Comparison of ENCODE assay signal across 3 cellular contexts in the genomic region with DNA sequence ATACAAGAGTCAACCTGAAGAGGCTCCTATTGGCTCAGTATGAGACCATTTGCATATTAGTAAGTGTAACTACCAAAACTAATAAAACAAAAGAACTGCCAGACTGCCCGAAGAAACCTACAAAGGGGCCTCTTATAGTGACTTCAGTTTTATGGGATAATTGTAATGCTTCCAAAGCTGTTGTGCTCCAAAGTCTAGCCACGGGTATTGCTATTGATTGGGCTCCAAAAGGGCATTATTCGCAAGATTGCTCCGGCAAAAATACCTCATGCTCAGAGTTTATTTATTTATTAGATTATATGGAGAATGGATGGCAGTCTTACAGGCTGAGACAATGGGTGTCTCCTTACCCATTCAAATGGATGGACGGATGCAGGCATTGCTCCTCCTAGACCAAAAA.
A peak's percentile ranks its signal among the peaks of the same experiment; 100 is the strongest.
TF ChIP-seq lines count a peak whose summit lies in the region.

No MANE protein-coding gene starts in this region.

TF ChIP-seq in liver, 16 proteins besides CTCF, POLR2A, EP300 and RAD21:
- no peak for TF ChIP-seq EGR1 (IDR thresholded peaks at IDR 0.05; ENCODE audit: low read depth in 2 of 2)
- peak; percentile 14 for TF ChIP-seq SP1 (IDR thresholded peaks at IDR 0.05)
- no peak for TF ChIP-seq NR2F2 (IDR thresholded peaks at IDR 0.05)
- no peak for TF ChIP-seq YY1 (IDR thresholded peaks at IDR 0.05)
- TF ChIP-seq HNF4A (conservative IDR thresholded peaks at IDR 0.05), result peak; percentile 62 to 80
- TF ChIP-seq FOXA2 (IDR thresholded peaks at IDR 0.05), result no peak

TF ChIP-seq in HepG2, 621 proteins besides CTCF, POLR2A, EP300 and RAD21 (continues in another document):
- no peak for TF ChIP-seq ZNF724P (CRISPR knock-in tag; IDR thresholded peaks at IDR 0.05; ENCODE audit: borderline replicate concordance)
- TF ChIP-seq SUZ12 (IDR thresholded peaks at IDR 0.05; ENCODE audit: low read depth, low read length), result no peak
- TF ChIP-seq HNF4A (CRISPR knock-in tag; IDR thresholded peaks at IDR 0.05), result no peak
- TF ChIP-seq, protein P1, sequence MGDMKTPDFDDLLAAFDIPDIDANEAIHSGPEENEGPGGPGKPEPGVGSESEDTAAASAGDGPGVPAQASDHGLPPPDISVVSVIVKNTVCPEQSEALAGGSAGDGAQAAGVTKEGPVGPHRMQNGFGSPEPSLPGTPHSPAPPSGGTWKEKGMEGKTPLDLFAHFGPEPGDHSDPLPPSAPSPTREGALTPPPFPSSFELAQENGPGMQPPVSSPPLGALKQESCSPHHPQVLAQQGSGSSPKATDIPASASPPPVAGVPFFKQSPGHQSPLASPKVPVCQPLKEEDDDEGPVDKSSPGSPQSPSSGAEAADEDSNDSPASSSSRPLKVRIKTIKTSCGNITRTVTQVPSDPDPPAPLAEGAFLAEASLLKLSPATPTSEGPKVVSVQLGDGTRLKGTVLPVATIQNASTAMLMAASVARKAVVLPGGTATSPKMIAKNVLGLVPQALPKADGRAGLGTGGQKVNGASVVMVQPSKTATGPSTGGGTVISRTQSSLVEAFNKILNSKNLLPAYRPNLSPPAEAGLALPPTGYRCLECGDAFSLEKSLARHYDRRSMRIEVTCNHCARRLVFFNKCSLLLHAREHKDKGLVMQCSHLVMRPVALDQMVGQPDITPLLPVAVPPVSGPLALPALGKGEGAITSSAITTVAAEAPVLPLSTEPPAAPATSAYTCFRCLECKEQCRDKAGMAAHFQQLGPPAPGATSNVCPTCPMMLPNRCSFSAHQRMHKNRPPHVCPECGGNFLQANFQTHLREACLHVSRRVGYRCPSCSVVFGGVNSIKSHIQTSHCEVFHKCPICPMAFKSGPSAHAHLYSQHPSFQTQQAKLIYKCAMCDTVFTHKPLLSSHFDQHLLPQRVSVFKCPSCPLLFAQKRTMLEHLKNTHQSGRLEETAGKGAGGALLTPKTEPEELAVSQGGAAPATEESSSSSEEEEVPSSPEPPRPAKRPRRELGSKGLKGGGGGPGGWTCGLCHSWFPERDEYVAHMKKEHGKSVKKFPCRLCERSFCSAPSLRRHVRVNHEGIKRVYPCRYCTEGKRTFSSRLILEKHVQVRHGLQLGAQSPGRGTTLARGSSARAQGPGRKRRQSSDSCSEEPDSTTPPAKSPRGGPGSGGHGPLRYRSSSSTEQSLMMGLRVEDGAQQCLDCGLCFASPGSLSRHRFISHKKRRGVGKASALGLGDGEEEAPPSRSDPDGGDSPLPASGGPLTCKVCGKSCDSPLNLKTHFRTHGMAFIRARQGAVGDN (CRISPR knock-in tag; IDR thresholded peaks at IDR 0.05), result no peak
- no peak for TF ChIP-seq NR1H2 (CRISPR knock-in tag; IDR thresholded peaks at IDR 0.05; ENCODE audit: borderline replicate concordance, low read depth)
- no peak for TF ChIP-seq SIN3A (IDR thresholded peaks at IDR 0.05; ENCODE audit: borderline replicate concordance, low read depth, low read length)
- TF ChIP-seq ZSCAN30 (CRISPR knock-in tag; IDR thresholded peaks at IDR 0.05), result no peak
- TF ChIP-seq NR3C1 (CRISPR knock-in tag; IDR thresholded peaks at IDR 0.05), result no peak
- TF ChIP-seq NKX3-1 (CRISPR knock-in tag; IDR thresholded peaks at IDR 0.05), result no peak
- no peak for TF ChIP-seq NCOA1 (CRISPR knock-in tag; IDR thresholded peaks at IDR 0.05)
- TF ChIP-seq, protein P2, sequence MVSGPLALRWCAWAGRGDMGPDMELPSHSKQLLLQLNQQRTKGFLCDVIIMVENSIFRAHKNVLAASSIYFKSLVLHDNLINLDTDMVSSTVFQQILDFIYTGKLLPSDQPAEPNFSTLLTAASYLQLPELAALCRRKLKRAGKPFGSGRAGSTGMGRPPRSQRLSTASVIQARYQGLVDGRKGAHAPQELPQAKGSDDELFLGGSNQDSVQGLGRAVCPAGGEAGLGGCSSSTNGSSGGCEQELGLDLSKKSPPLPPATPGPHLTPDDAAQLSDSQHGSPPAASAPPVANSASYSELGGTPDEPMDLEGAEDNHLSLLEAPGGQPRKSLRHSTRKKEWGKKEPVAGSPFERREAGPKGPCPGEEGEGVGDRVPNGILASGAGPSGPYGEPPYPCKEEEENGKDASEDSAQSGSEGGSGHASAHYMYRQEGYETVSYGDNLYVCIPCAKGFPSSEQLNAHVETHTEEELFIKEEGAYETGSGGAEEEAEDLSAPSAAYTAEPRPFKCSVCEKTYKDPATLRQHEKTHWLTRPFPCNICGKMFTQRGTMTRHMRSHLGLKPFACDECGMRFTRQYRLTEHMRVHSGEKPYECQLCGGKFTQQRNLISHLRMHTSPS (CRISPR knock-in tag; IDR thresholded peaks at IDR 0.05; ENCODE audit: low read depth), result no peak
- no peak for TF ChIP-seq ATF5 (CRISPR knock-in tag; IDR thresholded peaks at IDR 0.05; ENCODE audit: low read depth)
- TF ChIP-seq, protein P3, sequence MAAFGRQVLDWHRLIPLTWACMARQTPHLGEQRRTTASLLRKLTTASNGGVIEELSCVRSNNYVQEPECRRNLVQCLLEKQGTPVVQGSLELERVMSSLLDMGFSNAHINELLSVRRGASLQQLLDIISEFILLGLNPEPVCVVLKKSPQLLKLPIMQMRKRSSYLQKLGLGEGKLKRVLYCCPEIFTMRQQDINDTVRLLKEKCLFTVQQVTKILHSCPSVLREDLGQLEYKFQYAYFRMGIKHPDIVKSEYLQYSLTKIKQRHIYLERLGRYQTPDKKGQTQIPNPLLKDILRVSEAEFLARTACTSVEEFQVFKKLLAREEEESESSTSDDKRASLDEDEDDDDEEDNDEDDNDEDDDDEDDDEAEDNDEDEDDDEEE (CRISPR knock-in tag; IDR thresholded peaks at IDR 0.05), result no peak
- no peak for TF ChIP-seq ZNF776 (CRISPR knock-in tag; IDR thresholded peaks at IDR 0.05)
- no peak for TF ChIP-seq ZNF350 (CRISPR knock-in tag; IDR thresholded peaks at IDR 0.05; ENCODE audit: borderline replicate concordance, low read depth)
- no peak for TF ChIP-seq ZNF879 (CRISPR knock-in tag; IDR thresholded peaks at IDR 0.05)
- TF ChIP-seq STAT6 (CRISPR knock-in tag; IDR thresholded peaks at IDR 0.05; ENCODE audit: borderline replicate concordance), result no peak
- TF ChIP-seq GTF3A (CRISPR knock-in tag; conservative IDR thresholded peaks at IDR 0.05), result no peak

TF ChIP-seq in GM23338, 12 proteins besides CTCF, POLR2A, EP300 and RAD21:
- TF ChIP-seq, protein P4, sequence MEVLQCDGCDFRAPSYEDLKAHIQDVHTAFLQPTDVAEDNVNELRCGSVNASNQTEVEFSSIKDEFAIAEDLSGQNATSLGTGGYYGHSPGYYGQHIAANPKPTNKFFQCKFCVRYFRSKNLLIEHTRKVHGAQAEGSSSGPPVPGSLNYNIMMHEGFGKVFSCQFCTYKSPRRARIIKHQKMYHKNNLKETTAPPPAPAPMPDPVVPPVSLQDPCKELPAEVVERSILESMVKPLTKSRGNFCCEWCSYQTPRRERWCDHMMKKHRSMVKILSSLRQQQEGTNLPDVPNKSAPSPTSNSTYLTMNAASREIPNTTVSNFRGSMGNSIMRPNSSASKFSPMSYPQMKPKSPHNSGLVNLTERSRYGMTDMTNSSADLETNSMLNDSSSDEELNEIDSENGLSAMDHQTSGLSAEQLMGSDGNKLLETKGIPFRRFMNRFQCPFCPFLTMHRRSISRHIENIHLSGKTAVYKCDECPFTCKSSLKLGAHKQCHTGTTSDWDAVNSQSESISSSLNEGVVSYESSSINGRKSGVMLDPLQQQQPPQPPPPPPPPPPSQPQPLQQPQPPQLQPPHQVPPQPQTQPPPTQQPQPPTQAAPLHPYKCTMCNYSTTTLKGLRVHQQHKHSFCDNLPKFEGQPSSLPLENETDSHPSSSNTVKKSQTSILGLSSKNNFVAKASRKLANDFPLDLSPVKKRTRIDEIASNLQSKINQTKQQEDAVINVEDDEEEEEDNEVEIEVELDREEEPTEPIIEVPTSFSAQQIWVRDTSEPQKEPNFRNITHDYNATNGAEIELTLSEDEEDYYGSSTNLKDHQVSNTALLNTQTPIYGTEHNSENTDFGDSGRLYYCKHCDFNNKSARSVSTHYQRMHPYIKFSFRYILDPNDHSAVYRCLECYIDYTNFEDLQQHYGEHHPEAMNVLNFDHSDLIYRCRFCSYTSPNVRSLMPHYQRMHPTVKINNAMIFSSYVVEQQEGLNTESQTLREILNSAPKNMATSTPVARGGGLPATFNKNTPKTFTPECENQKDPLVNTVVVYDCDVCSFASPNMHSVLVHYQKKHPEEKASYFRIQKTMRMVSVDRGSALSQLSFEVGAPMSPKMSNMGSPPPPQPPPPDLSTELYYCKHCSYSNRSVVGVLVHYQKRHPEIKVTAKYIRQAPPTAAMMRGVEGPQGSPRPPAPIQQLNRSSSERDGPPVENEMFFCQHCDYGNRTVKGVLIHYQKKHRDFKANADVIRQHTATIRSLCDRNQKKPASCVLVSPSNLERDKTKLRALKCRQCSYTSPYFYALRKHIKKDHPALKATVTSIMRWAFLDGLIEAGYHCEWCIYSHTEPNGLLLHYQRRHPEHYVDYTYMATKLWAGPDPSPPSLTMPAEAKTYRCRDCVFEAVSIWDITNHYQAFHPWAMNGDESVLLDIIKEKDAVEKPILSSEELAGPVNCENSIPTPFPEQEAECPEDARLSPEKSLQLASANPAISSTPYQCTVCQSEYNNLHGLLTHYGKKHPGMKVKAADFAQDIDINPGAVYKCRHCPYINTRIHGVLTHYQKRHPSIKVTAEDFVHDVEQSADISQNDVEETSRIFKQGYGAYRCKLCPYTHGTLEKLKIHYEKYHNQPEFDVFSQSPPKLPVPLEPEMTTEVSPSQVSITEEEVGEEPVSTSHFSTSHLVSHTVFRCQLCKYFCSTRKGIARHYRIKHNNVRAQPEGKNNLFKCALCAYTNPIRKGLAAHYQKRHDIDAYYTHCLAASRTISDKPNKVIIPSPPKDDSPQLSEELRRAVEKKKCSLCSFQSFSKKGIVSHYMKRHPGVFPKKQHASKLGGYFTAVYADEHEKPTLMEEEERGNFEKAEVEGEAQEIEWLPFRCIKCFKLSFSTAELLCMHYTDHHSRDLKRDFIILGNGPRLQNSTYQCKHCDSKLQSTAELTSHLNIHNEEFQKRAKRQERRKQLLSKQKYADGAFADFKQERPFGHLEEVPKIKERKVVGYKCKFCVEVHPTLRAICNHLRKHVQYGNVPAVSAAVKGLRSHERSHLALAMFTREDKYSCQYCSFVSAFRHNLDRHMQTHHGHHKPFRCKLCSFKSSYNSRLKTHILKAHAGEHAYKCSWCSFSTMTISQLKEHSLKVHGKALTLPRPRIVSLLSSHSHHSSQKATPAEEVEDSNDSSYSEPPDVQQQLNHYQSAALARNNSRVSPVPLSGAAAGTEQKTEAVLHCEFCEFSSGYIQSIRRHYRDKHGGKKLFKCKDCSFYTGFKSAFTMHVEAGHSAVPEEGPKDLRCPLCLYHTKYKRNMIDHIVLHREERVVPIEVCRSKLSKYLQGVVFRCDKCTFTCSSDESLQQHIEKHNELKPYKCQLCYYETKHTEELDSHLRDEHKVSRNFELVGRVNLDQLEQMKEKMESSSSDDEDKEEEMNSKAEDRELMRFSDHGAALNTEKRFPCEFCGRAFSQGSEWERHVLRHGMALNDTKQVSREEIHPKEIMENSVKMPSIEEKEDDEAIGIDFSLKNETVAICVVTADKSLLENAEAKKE (CRISPR knock-in tag; IDR thresholded peaks at IDR 0.05), result no peak
- TF ChIP-seq STAT1 (IDR thresholded peaks at IDR 0.05; ENCODE audit: unreplicated experiment), result no peak
- TF ChIP-seq POLR2AphosphoS5 (IDR thresholded peaks at IDR 0.05; ENCODE audit: low read depth), result no peak
- TF ChIP-seq ZNF331 (CRISPR knock-in tag; IDR thresholded peaks at IDR 0.05; ENCODE audit: low read depth), result no peak
- no peak for TF ChIP-seq NANOG (IDR thresholded peaks at IDR 0.05; ENCODE audit: borderline replicate concordance)
- TF ChIP-seq, protein P5, sequence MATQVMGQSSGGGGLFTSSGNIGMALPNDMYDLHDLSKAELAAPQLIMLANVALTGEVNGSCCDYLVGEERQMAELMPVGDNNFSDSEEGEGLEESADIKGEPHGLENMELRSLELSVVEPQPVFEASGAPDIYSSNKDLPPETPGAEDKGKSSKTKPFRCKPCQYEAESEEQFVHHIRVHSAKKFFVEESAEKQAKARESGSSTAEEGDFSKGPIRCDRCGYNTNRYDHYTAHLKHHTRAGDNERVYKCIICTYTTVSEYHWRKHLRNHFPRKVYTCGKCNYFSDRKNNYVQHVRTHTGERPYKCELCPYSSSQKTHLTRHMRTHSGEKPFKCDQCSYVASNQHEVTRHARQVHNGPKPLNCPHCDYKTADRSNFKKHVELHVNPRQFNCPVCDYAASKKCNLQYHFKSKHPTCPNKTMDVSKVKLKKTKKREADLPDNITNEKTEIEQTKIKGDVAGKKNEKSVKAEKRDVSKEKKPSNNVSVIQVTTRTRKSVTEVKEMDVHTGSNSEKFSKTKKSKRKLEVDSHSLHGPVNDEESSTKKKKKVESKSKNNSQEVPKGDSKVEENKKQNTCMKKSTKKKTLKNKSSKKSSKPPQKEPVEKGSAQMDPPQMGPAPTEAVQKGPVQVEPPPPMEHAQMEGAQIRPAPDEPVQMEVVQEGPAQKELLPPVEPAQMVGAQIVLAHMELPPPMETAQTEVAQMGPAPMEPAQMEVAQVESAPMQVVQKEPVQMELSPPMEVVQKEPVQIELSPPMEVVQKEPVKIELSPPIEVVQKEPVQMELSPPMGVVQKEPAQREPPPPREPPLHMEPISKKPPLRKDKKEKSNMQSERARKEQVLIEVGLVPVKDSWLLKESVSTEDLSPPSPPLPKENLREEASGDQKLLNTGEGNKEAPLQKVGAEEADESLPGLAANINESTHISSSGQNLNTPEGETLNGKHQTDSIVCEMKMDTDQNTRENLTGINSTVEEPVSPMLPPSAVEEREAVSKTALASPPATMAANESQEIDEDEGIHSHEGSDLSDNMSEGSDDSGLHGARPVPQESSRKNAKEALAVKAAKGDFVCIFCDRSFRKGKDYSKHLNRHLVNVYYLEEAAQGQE (IDR thresholded peaks at IDR 0.05; ENCODE audit: unreplicated experiment), result no peak
- no peak for TF ChIP-seq EZH2 (IDR thresholded peaks at IDR 0.05; ENCODE audit: low read depth, unreplicated experiment)
- TF ChIP-seq EZH2phosphoT487 (IDR thresholded peaks at IDR 0.05; ENCODE audit: unreplicated experiment), result no peak
- no peak for TF ChIP-seq JUNB (IDR thresholded peaks at IDR 0.05; ENCODE audit: unreplicated experiment)
- TF ChIP-seq CREB1 (CRISPR knock-in tag; IDR thresholded peaks at IDR 0.05; ENCODE audit: low read depth), result no peak
- no peak for TF ChIP-seq ZNF114 (CRISPR knock-in tag; IDR thresholded peaks at IDR 0.05)
- TF ChIP-seq, protein P6, sequence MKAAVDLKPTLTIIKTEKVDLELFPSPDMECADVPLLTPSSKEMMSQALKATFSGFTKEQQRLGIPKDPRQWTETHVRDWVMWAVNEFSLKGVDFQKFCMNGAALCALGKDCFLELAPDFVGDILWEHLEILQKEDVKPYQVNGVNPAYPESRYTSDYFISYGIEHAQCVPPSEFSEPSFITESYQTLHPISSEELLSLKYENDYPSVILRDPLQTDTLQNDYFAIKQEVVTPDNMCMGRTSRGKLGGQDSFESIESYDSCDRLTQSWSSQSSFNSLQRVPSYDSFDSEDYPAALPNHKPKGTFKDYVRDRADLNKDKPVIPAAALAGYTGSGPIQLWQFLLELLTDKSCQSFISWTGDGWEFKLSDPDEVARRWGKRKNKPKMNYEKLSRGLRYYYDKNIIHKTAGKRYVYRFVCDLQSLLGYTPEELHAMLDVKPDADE (IDR thresholded peaks at IDR 0.05), result no peak
